In genomic region chr12:12586879-12587675, GRCh38 we compare ENCODE assay signal across 24 cellular contexts. TPM values are rescaled to one million over a fixed set of nuclear protein-coding genes. Genes with fewer than 3 reads are reported as not detected.
DNase-seq lines count a peak whose midpoint lies in the region; ATAC-seq lines count a peak whose summit lies in the region.
"Had no signal": no experiment of that assay in that cellular context is flagged by ENCODE, and none has a peak within 500 bp of the region (broad histone marks: within the 10 kb centered on the region; RNA-seq: fewer than 3 reads in every experiment).

No MANE protein-coding gene starts in this region.

- H3K4me3 ChIP-seq in adipocyte (ENCODE audit: low read length), result no peak overlapping the region
- H3K4me3 ChIP-seq in urinary bladder (ENCODE audit: low read depth, low read length), result no peak overlapping the region
- H3K4me3 ChIP-seq: sigmoid colon had no signal

- H3K36me3 ChIP-seq in adipocyte (ENCODE audit: control insufficient read depth, insufficient read depth, low read length, severe bottlenecking) (no peaks in the 10 kb centered on the region), urinary bladder (ENCODE audit: insufficient read depth) (no peaks in the 10 kb centered on the region)
- H3K36me3 ChIP-seq: sigmoid colon had no signal

- DNase-seq in NCI-H748 (lab: John Stamatoyannopoulos, UW; ENCODE audit: unreplicated experiment) (peak; percentile 6), NCI-H748 treated with DMSO at 0.1 percent for 48 hours (lab: John Stamatoyannopoulos, UW) (no peak), adipocyte (ENCODE audit: low read depth) (peak; percentile 19), left colon (peak; percentile 36 to 62), AG08395 (ENCODE audit: low spot score) (no peak), caudate nucleus (lab: John Stamatoyannopoulos, UW) (no peak)
- DNase-seq: 8988T; activated CD4-positive, alpha-beta T cell treated with anti-CD3 and anti-CD28 coated beads, Interleukin-2, amount 10 ng/mL, durations not matched to agents 24 days and 14 days; activated naive CD8-positive, alpha-beta T cell treated with anti-CD3 and anti-CD28 coated beads for 36 hours; DMS79 treated with DMSO at 0.1 percent for 48 hours; endodermal cell; glutamatergic neuron; KBM-7; MV-4-11; NCI-H187; NCI-H69; OCI-M1; posterior cingulate gyrus; SHP77 treated with DMSO at 0.1 percent for 48 hours; sigmoid colon; T-helper 17 cell had no signal

- H3K9ac ChIP-seq in adipocyte (ENCODE audit: low read length), result no peak overlapping the region

- H3K27ac ChIP-seq in urinary bladder (ENCODE audit: low read depth), result peak overlapping the region; percentile 14
- no peak overlapping the region for H3K27ac ChIP-seq in caudate nucleus (ENCODE audit: low read depth, low read length)
- H3K27ac ChIP-seq: sigmoid colon had no signal

- peaks cover 6% of the 10 kb centered on the region for H3K27me3 ChIP-seq in adipocyte (replicated peaks; ENCODE audit: control insufficient read depth, insufficient read depth, low read length)
- H3K27me3 ChIP-seq: sigmoid colon had no signal

- WGBS in urinary bladder, result 56% methylated on average over 8 of the region's 8 CpGs

- intact Hi-C loops in left colon (cut with DNase I, micrococcal nuclease), result no loop called here

- peak; percentile 67 for ATAC-seq in left colon
- ATAC-seq in GM21447 (IDR thresholded peaks at IDR 0.05; ENCODE audit: unreplicated experiment), result no peak
- ATAC-seq: activated T-helper 17 cell treated with anti-CD3 and anti-CD28 coated beads, Interleukin-2, amount 50 U/mL, for 72 hours; T-helper 17 cell had no signal

- H3K4me1 ChIP-seq in adipocyte (ENCODE audit: control insufficient read depth, insufficient read depth, low read length) (peaks cover 12% of the 10 kb centered on the region), urinary bladder (ENCODE audit: insufficient read depth) (peaks cover 1% of the 10 kb centered on the region)
- H3K4me1 ChIP-seq: sigmoid colon had no signal

- H3K9me3 ChIP-seq in adipocyte (ENCODE audit: control insufficient read depth, low read length), result no peaks in the 10 kb centered on the region
- H3K9me3 ChIP-seq: sigmoid colon had no signal

RNA-seq across cellular contexts. Expression of gene DUSP16, which starts 24.4 kb away (rescaled TPM):
- total RNA-seq in left colon (10 to 100 TPM; 38.6 to 73.5 TPM), urinary bladder (31.8 TPM)
- polyA plus RNA-seq in urinary bladder, result 11.1 TPM

RNA-seq across cellular contexts. Expression of gene CREBL2, which starts 24.6 kb away (rescaled TPM):
- 10 to 100 TPM; 25.6 to 28.1 TPM for total RNA-seq in left colon
- total RNA-seq in urinary bladder, result 39.0 TPM
- polyA plus RNA-seq in urinary bladder, result 29.7 TPM

Comparison
In these comparisons a context has a peak if more than half of its experiments do, and no peak if none do; other contexts are left out.
1. DNase-seq: peak in NCI-H748 (single experiment), adipocyte (single experiment) and left colon (2 of 2); none in NCI-H748 treated with DMSO at 0.1 percent for 48 hours (single experiment), AG08395 (single experiment) and caudate nucleus (0 of 61).